ENCODE assay signal across 19 cellular contexts in the genomic region with DNA sequence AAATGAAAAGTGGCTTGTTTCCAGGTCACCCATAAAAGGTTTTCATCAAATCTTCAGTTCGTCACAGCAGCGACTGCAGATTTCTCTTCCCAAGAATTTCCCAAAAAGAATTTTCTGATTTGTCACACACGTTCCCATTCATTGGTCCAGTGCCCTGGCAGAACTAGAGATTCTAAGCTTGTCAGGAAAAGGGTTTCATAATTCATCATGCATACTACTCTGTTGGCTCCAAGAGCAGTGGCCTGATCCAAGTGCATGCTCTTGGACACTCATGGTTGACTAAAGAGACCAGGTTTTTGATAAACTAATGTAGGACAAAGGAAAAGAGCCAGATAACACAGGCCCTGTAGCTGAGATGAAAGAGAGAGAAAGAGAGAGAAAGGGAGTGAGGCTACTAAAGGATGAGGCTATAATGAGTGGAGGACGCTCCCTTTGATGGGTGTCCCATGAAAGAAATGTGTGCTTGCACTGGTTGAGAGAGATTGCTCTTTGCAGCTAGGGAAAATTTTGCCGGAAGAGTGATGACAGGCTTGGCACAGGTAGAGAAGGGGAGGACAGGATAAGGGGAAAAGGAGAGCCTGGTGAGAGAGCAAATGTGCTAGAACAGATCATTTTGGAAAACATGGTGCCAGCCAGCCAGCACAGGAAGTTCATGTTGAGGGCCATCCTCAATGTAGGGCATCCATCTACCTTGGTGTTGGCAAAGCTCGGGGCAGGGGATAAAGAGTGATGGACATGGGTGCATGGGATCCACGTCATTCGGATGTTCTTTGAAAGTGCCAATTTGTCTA.
A peak's percentile ranks its signal among the peaks of the same experiment; 100 is the strongest.
DNase-seq lines count a peak whose midpoint lies in the region; ATAC-seq and TF ChIP-seq lines count a peak whose summit lies in the region.
"Had no signal": no experiment of that assay in that cellular context is flagged by ENCODE, and none has a peak within 500 bp of the region (broad histone marks: within the 10 kb centered on the region; RNA-seq: fewer than 3 reads in every experiment).

No MANE protein-coding gene starts in this region.

- H3K27me3 ChIP-seq in adrenal gland, result no peaks in the 10 kb centered on the region
- no peaks in the 10 kb centered on the region for H3K27me3 ChIP-seq in fibroblast of lung (ENCODE audit: control insufficient read depth, insufficient read depth, low read length)
- H3K27me3 ChIP-seq in mesenchymal stem cell (ENCODE audit: control insufficient read depth in 1 of 2, insufficient read depth in 1 of 2, low read length in 2 of 2), result peaks cover 0 to 3% of the 10 kb centered on the region in 2 experiments
- H3K27me3 ChIP-seq in tibial artery, result no peaks in the 10 kb centered on the region
- H3K27me3 ChIP-seq in CD8-positive, alpha-beta memory T cell (ENCODE audit: insufficient read depth, low read length, poor library complexity, severe bottlenecking), result no peaks in the 10 kb centered on the region

- no peaks in the 10 kb centered on the region for H3K79me2 ChIP-seq in fibroblast of lung (ENCODE audit: control insufficient read depth, insufficient read depth, low read length)

- H3K27me3 Mint-ChIP-seq in CD8-positive, alpha-beta memory T cell, result no peaks in the 10 kb centered on the region
- peaks cover 0 to 10% of the 10 kb centered on the region in 2 donors for H3K27me3 Mint-ChIP-seq in stimulated activated naive B cell treated with anti-CD40 and anti-IgM and Interleukin-4, amounts not matched to agents 10 μg/mL and 1 μg/mL and 100 μg/mL, for 72 hours
- H3K27me3 Mint-ChIP-seq: activated CD4-positive, alpha-beta T cell treated with anti-CD3 and anti-CD28 coated beads, Interleukin-2, amount 10 ng/mL, durations not matched to agents 24 days and 14 days; activated naive CD8-positive, alpha-beta T cell treated with anti-CD3 and anti-CD28 coated beads, Interleukin-2, amount 50 U/mL, for 24 hours; CD4-positive, alpha-beta memory T cell; T-helper 17 cell had no signal

- H3K4me1 ChIP-seq in adrenal gland (replicated peaks in 1 of 2), result no peaks in the 10 kb centered on the region
- H3K4me1 ChIP-seq in fibroblast of lung (ENCODE audit: control insufficient read depth, extremely low read depth, insufficient read depth, low read length), result no peaks in the 10 kb centered on the region
- H3K4me1 ChIP-seq in mesenchymal stem cell (ENCODE audit: control insufficient read depth, insufficient read depth, low read depth, low read length), result no peaks in the 10 kb centered on the region
- peaks cover 0 to 10% (median 8%) of the 10 kb centered on the region in 4 donors for H3K4me1 ChIP-seq in tibial artery
- no peaks in the 10 kb centered on the region for H3K4me1 ChIP-seq in CD8-positive, alpha-beta memory T cell (ENCODE audit: insufficient read depth, low read length)

- no peak overlapping the region for H3K18ac ChIP-seq in mesenchymal stem cell (ENCODE audit: low read depth in 1 of 2, low read length in 2 of 2)

- H3K4me3 ChIP-seq in adrenal gland (no peak overlapping the region), fibroblast of lung (replicated peaks in 1 of 4; ENCODE audit: control extremely low read depth in 1 of 4, insufficient read depth in 1 of 4, low read depth in 3 of 4, low read length in 4 of 4) (no peak overlapping the region), mesenchymal stem cell (ENCODE audit: insufficient read depth in 1 of 2, low read depth in 1 of 2, low read length in 2 of 2) (no peak overlapping the region), tibial artery (no peak overlapping the region)
- H3K4me3 ChIP-seq in CD8-positive, alpha-beta memory T cell (ENCODE audit: low read length), result no peak overlapping the region
- H3K4me3 ChIP-seq: K562 had no signal

- 72 to 81% (median 76%) methylated on average over 8 of the region's 8 CpGs for WGBS in adrenal gland, 4 donors
- 95% methylated on average over 8 of the region's 8 CpGs for WGBS in mesenchymal stem cell

- H3K79me1 ChIP-seq in mesenchymal stem cell (replicated peaks; ENCODE audit: low read length, poor library complexity, severe bottlenecking), result no peaks in the 10 kb centered on the region

- no peaks in the 10 kb centered on the region for H3K9me3 ChIP-seq in adrenal gland (replicated peaks in 1 of 3)
- H3K9me3 ChIP-seq in fibroblast of lung (ENCODE audit: control insufficient read depth, insufficient read depth, low read depth, low read length), result no peaks in the 10 kb centered on the region
- H3K9me3 ChIP-seq in mesenchymal stem cell (ENCODE audit: control insufficient read depth, low read length), result no peaks in the 10 kb centered on the region
- no peaks in the 10 kb centered on the region for H3K9me3 ChIP-seq in tibial artery
- H3K9me3 ChIP-seq in CD8-positive, alpha-beta memory T cell (ENCODE audit: low read length), result no peaks in the 10 kb centered on the region

- no peaks in the 10 kb centered on the region for H4K20me1 ChIP-seq in fibroblast of lung (ENCODE audit: control insufficient read depth, extremely low read depth, insufficient read depth, low read length)

- TF ChIP-seq POLR2A in adrenal gland (IDR thresholded peaks at IDR 0.05), result no peak

- peak overlapping the region in 1 of 2 experiments; percentile 44 for H3K14ac ChIP-seq in mesenchymal stem cell (ENCODE audit: low read length in 2 of 2)

- no peak overlapping the region for H2BK5ac ChIP-seq in mesenchymal stem cell (ENCODE audit: low read depth, low read length, poor library complexity, severe bottlenecking)

- peaks cover 2 to 7% (median 4%) of the 10 kb centered on the region in 3 donors for H3K4me1 Mint-ChIP-seq in CD8-positive, alpha-beta memory T cell
- peaks cover 5 to 17% of the 10 kb centered on the region in 2 donors for H3K4me1 Mint-ChIP-seq in stimulated activated naive B cell treated with anti-CD40 and anti-IgM and Interleukin-4, amounts not matched to agents 10 μg/mL and 1 μg/mL and 100 μg/mL, for 72 hours
- H3K4me1 Mint-ChIP-seq: activated CD4-positive, alpha-beta T cell treated with anti-CD3 and anti-CD28 coated beads, Interleukin-2, amount 10 ng/mL, durations not matched to agents 24 days and 14 days; activated naive CD8-positive, alpha-beta T cell treated with anti-CD3 and anti-CD28 coated beads, Interleukin-2, amount 50 U/mL, for 24 hours had no signal

- H3K27ac Mint-ChIP-seq in CD8-positive, alpha-beta memory T cell, result peak overlapping the region in 2 of 8 donors; percentile 26 to 51
- no peak overlapping the region for H3K27ac Mint-ChIP-seq in stimulated activated naive B cell treated with anti-CD40 and anti-IgM and Interleukin-4, amounts not matched to agents 10 μg/mL and 1 μg/mL and 100 μg/mL, for 72 hours
- H3K27ac Mint-ChIP-seq: activated CD4-positive, alpha-beta T cell treated with anti-CD3 and anti-CD28 coated beads, Interleukin-2, amount 10 ng/mL, durations not matched to agents 24 days and 14 days; activated naive CD8-positive, alpha-beta T cell treated with anti-CD3 and anti-CD28 coated beads, Interleukin-2, amount 50 U/mL, for 24 hours; activated T-helper 2 cell treated with anti-CD3 and anti-CD28 coated beads, Interferon-gamma antibody, Interleukin-2, Interleukin-4, amounts not matched to agents 10 μg/mL and 5 μg/mL and 100 μg/mL, durations not matched to agents 14 hours and 24 hours and 36 hours; T-helper 17 cell had no signal

- intact Hi-C loops in adrenal gland (cut with DNase I) (no loop called here), tibial artery (cut with DNase I; ENCODE audit: low total_unique reads) (no loop called here)

- H2AFZ ChIP-seq in fibroblast of lung (ENCODE audit: low read length) (no peak overlapping the region), mesenchymal stem cell (ENCODE audit: low read depth, low read length) (no peak overlapping the region)

- H3K9me3 Mint-ChIP-seq in CD8-positive, alpha-beta memory T cell, result peaks cover 0 to 7% (median 2%) of the 10 kb centered on the region in 5 donors
- H3K9me3 Mint-ChIP-seq in stimulated activated naive B cell treated with anti-CD40 and anti-IgM and Interleukin-4, amounts not matched to agents 10 μg/mL and 1 μg/mL and 100 μg/mL, for 72 hours, result peaks cover 6% of the 10 kb centered on the region in 2 donors

- H2BK120ac ChIP-seq in mesenchymal stem cell (ENCODE audit: low read depth, low read length), result no peak overlapping the region

- no peak overlapping the region for H3K9ac ChIP-seq in fibroblast of lung (ENCODE audit: insufficient read depth, low read length)
- peak overlapping the region; percentile 3 for H3K9ac ChIP-seq in mesenchymal stem cell (ENCODE audit: low read length)

- H2BK12ac ChIP-seq in mesenchymal stem cell (ENCODE audit: low read length in 2 of 2), result no peak overlapping the region

- TF ChIP-seq CTCF in adrenal gland (IDR thresholded peaks at IDR 0.05) (no peak), fibroblast of lung (conservative IDR thresholded peaks at IDR 0.05 in 1 of 2, IDR thresholded peaks at IDR 0.05 in 1 of 2; ENCODE audit: low read depth in 1 of 2, low read length in 2 of 2) (no peak), tibial artery (IDR thresholded peaks at IDR 0.05) (no peak)

- H4K8ac ChIP-seq in mesenchymal stem cell (ENCODE audit: low read length), result no peak overlapping the region

- H3K36me3 ChIP-seq in adrenal gland (replicated peaks in 1 of 2) (no peaks in the 10 kb centered on the region), fibroblast of lung (ENCODE audit: control insufficient read depth, insufficient read depth, low read length) (no peaks in the 10 kb centered on the region), mesenchymal stem cell (ENCODE audit: control insufficient read depth in 1 of 2, insufficient read depth in 2 of 2, low read depth in 1 of 2, low read length in 2 of 2) (no peaks in the 10 kb centered on the region), tibial artery (no peaks in the 10 kb centered on the region)
- no peaks in the 10 kb centered on the region for H3K36me3 ChIP-seq in CD8-positive, alpha-beta memory T cell (ENCODE audit: insufficient read depth, low read length)

- H3K27ac ChIP-seq in adrenal gland (no peak overlapping the region), fibroblast of lung (ENCODE audit: insufficient read depth, low read length) (no peak overlapping the region), mesenchymal stem cell (ENCODE audit: low read length, poor library complexity, severe bottlenecking) (no peak overlapping the region), tibial artery (no peak overlapping the region)
- H3K27ac ChIP-seq in CD8-positive, alpha-beta memory T cell (ENCODE audit: low read depth, low read length), result no peak overlapping the region

- no peak overlapping the region for H3K4me3 Mint-ChIP-seq in CD8-positive, alpha-beta memory T cell
- no peak overlapping the region for H3K4me3 Mint-ChIP-seq in stimulated activated naive B cell treated with anti-CD40 and anti-IgM and Interleukin-4, amounts not matched to agents 10 μg/mL and 1 μg/mL and 100 μg/mL, for 72 hours
- H3K4me3 Mint-ChIP-seq: activated CD4-positive, alpha-beta T cell treated with anti-CD3 and anti-CD28 coated beads, Interleukin-2, amount 10 ng/mL, durations not matched to agents 24 days and 14 days; activated naive CD8-positive, alpha-beta T cell treated with anti-CD3 and anti-CD28 coated beads, Interleukin-2, amount 50 U/mL, for 24 hours; CD4-positive, alpha-beta memory T cell; T-helper 17 cell had no signal

- no peak overlapping the region for H3K23ac ChIP-seq in mesenchymal stem cell (ENCODE audit: low read length in 2 of 2)

- no peak overlapping the region for H3K4me2 ChIP-seq in fibroblast of lung (ENCODE audit: extremely low read depth, insufficient read depth, low read length)
- H3K4me2 ChIP-seq in mesenchymal stem cell (ENCODE audit: low read length, poor library complexity, severe bottlenecking), result no peak overlapping the region

- no peak overlapping the region for H4K91ac ChIP-seq in mesenchymal stem cell (ENCODE audit: low read length)

- ATAC-seq in stimulated activated naive B cell treated with anti-CD40 and anti-IgM and Interleukin-4, amounts not matched to agents 10 μg/mL and 1 μg/mL and 100 μg/mL, for 72 hours (replicated peaks), result no peak
- ATAC-seq: activated naive CD8-positive, alpha-beta T cell treated with anti-CD3 and anti-CD28 coated beads, Interleukin-2, amount 50 U/mL, for 24 hours; K562; Panc1; T-helper 17 cell had no signal

- H3K4ac ChIP-seq in mesenchymal stem cell (ENCODE audit: low read depth in 1 of 2, low read length in 2 of 2), result no peak overlapping the region

- peaks cover 0 to 36% (median 5%) of the 10 kb centered on the region in 3 donors for H3K36me3 Mint-ChIP-seq in CD8-positive, alpha-beta memory T cell
- H3K36me3 Mint-ChIP-seq in stimulated activated naive B cell treated with anti-CD40 and anti-IgM and Interleukin-4, amounts not matched to agents 10 μg/mL and 1 μg/mL and 100 μg/mL, for 72 hours, result peaks cover 2 to 5% of the 10 kb centered on the region in 2 donors

- DNase-seq in adrenal gland (peak in 6 of 7 donors; percentile 19 to 64 (median 38)), fibroblast of lung (ENCODE audit: low read depth in 2 of 2) (peak; percentile 14 to 15), mesenchymal stem cell (no peak), tibial artery (peak; percentile 51 to 66), HuH-7.5 (ENCODE audit: low spot score) (no peak)
- DNase-seq in CD8-positive, alpha-beta memory T cell, result no peak
- no peak for DNase-seq in stimulated activated naive B cell treated with anti-CD40 and anti-IgM and Interleukin-4, amounts not matched to agents 10 μg/mL and 1 μg/mL and 100 μg/mL, for 72 hours
- DNase-seq: activated CD4-positive, alpha-beta T cell treated with anti-CD3 and anti-CD28 coated beads, Interleukin-2, amount 10 ng/mL, durations not matched to agents 24 days and 14 days; activated naive CD8-positive, alpha-beta T cell treated with anti-CD3 and anti-CD28 coated beads, Interleukin-2, amount 50 U/mL, for 24 hours; CD4-positive, alpha-beta memory T cell; mammary epithelial cell; MM.1S; NCI-H1436; NCI-H510A; retina; T-helper 17 cell had no signal

- H2AK5ac ChIP-seq in mesenchymal stem cell (ENCODE audit: low read length, severe bottlenecking), result no peak overlapping the region

- H2BK15ac ChIP-seq in mesenchymal stem cell (ENCODE audit: low read depth, poor library complexity, severe bottlenecking), result no peak overlapping the region

- CTCF ChIA-PET in CD8-positive, alpha-beta memory T cell (lab: Charles Lee), result no interaction called here

- POLR2A ChIA-PET in CD8-positive, alpha-beta memory T cell (lab: Charles Lee), result no interaction called here

Comparison
In these comparisons a context has a peak if more than half of its experiments do, and no peak if none do; other contexts are left out.
1. DNase-seq: peak in adrenal gland (6 of 7), fibroblast of lung (2 of 2) and tibial artery (2 of 2); none in mesenchymal stem cell (single experiment), CD8-positive, alpha-beta memory T cell (0 of 5), stimulated activated naive B cell treated with anti-CD40 and anti-IgM and Interleukin-4, amounts not matched to agents 10 μg/mL and 1 μg/mL and 100 μg/mL, for 72 hours (single experiment) and HuH-7.5 (single experiment).